In genomic region chr1:154856544-154856943, GRCh38 we compare ENCODE assay signal across 1 cellular context.
TF ChIP-seq lines count a peak whose summit lies in the region.

No MANE protein-coding gene starts in this region.

TF ChIP-seq in GM12878, 131 proteins besides CTCF, POLR2A, EP300 and RAD21:
- TF ChIP-seq NBN (IDR thresholded peaks at IDR 0.05) = 0 out of 2 replicates have a peak, but pooled peaks have one; percentile 38
- TF ChIP-seq FOS (IDR thresholded peaks at IDR 0.05; ENCODE audit: borderline replicate concordance, extremely low read depth, insufficient read length) = no peak
TF ChIP-seq in GM12878: peak in this region for 1.
